19 cellular contexts compared by ENCODE assay signal in genomic region chr3:107958151-107958550, GRCh38.
A peak's percentile ranks its signal among the peaks of the same experiment; 100 is the strongest.
DNase-seq lines count a peak whose midpoint lies in the region; ATAC-seq and TF ChIP-seq lines count a peak whose summit lies in the region.
"Had no signal": no experiment of that assay in that cellular context is flagged by ENCODE, and none has a peak within 500 bp of the region (broad histone marks: within the 10 kb centered on the region; RNA-seq: fewer than 3 reads in every experiment).

No MANE protein-coding gene starts in this region.

- H3K27me3 ChIP-seq in layer of hippocampus (ENCODE audit: control insufficient read depth, insufficient read depth, low read length) = no peaks in the 10 kb centered on the region
- H3K27me3 ChIP-seq in smooth muscle cell (ENCODE audit: low read depth) = no peaks in the 10 kb centered on the region
- H3K27me3 ChIP-seq: MG63 had no signal

- no peaks in the 10 kb centered on the region for H4K20me1 ChIP-seq in smooth muscle cell (ENCODE audit: low read depth)

- no peak overlapping the region for H3K9ac ChIP-seq in smooth muscle cell (ENCODE audit: low read depth)

- DNase-seq in AG10803 (ENCODE audit: low read depth) = peak; percentile 49
- no peak for DNase-seq in smooth muscle cell (lab: John Stamatoyannopoulos, UW; ENCODE audit: unreplicated experiment)
- DNase-seq in SKM-1 (lab: John Stamatoyannopoulos, UW; ENCODE audit: unreplicated experiment) = no peak
- no peak for DNase-seq in NCI-H2029 treated with DMSO at 0.1 percent for 48 hours (lab: John Stamatoyannopoulos, UW)
- DNase-seq: activated CD4-positive, CD25-positive, alpha-beta regulatory T cell; activated effector memory CD4-positive, alpha-beta T cell treated with anti-CD3 and anti-CD28 coated beads, Interleukin-2, amount 50 U/mL, for 16 hours; COR-L47; MG63; NCI-H1930; NCI-H69; stimulated activated CD4-positive, alpha-beta T cell treated with anti-CD3 and anti-CD28 coated beads, Interleukin-4, amount 100 ng/mL, for 1 hour; stimulated activated CD8-positive, alpha-beta memory T cell treated with anti-CD3 and anti-CD28 coated beads, Interleukin-4, amount 100 ng/mL, for 48 hours; T-helper 1 cell had no signal

- ATAC-seq in GM21528 (IDR thresholded peaks at IDR 0.05; ENCODE audit: low FRiP score, unreplicated experiment) (no peak), HG02610 (IDR thresholded peaks at IDR 0.05; ENCODE audit: unreplicated experiment) (no peak)
- ATAC-seq: HepG2; natural killer cell treated with Interleukin-12 subunit alpha and Interleukin-12 subunit beta and Interleukin-15 and Interleukin-18, amount 100 ng/mL, for 72 hours had no signal

- H2AFZ ChIP-seq in smooth muscle cell (ENCODE audit: low read depth) = no peak overlapping the region

- H3K4me1 ChIP-seq in smooth muscle cell (ENCODE audit: low read depth) = no peaks in the 10 kb centered on the region

- WGBS in smooth muscle cell (ENCODE audit: low lambda C conversion rate) = 64% methylated on average over 1 of the region's 1 CpG

- no peak for TF ChIP-seq CTCF in AG10803 (conservative IDR thresholded peaks at IDR 0.05; ENCODE audit: low read length)
- TF ChIP-seq CTCF in smooth muscle cell (IDR thresholded peaks at IDR 0.05; ENCODE audit: borderline replicate concordance, insufficient read depth, poor library complexity, severe bottlenecking) = no peak

- no peaks in the 10 kb centered on the region for H3K79me2 ChIP-seq in smooth muscle cell (ENCODE audit: low read depth)

- H3K4me3 ChIP-seq in AG10803 (ENCODE audit: low read length) (peak overlapping the region; percentile 55), smooth muscle cell (no peak overlapping the region)

- H3K27ac ChIP-seq in angular gyrus (ENCODE audit: low read depth, low read length) (peak overlapping the region; percentile 59), layer of hippocampus (ENCODE audit: low read depth, low read length) (peak overlapping the region; percentile 55), smooth muscle cell (ENCODE audit: low read depth) (peak overlapping the region; percentile 46)

- H3K9me3 ChIP-seq in smooth muscle cell (replicated peaks; ENCODE audit: low read depth) = no peaks in the 10 kb centered on the region
- H3K9me3 ChIP-seq: MG63 had no signal

- no peaks in the 10 kb centered on the region for H3K36me3 ChIP-seq in smooth muscle cell (ENCODE audit: low read depth)
- H3K36me3 ChIP-seq: MG63 had no signal

- no peaks in the 10 kb centered on the region for H3F3A ChIP-seq in smooth muscle cell (ENCODE audit: low read depth)

- H3K4me2 ChIP-seq in smooth muscle cell = peak overlapping the region; percentile 73
